ENCODE assay signal across 9 cellular contexts in genomic region chr17:41417576-41418015, GRCh38.
A peak's percentile ranks its signal among the peaks of the same experiment; 100 is the strongest.
DNase-seq lines count a peak whose midpoint lies in the region; ATAC-seq, FAIRE-seq and TF ChIP-seq lines count a peak whose summit lies in the region.
"Had no signal": no experiment of that assay in that cellular context is flagged by ENCODE, and none has a peak within 500 bp of the region (broad histone marks: within the 10 kb centered on the region; RNA-seq: fewer than 3 reads in every experiment).

No MANE protein-coding gene starts in this region.

- FAIRE-seq in GM18507 (lab: Jason Lieb, UNC) = peak; percentile 45

- H3K4me3 ChIP-seq in RWPE2 (ENCODE audit: severe bottlenecking) = no peak overlapping the region
- H3K4me3 ChIP-seq: SK-N-MC had no signal

- H3K27ac ChIP-seq in RWPE2 (ENCODE audit: poor library complexity, severe bottlenecking) = peak overlapping the region; percentile 82
- H3K27ac ChIP-seq: SK-N-MC had no signal

- no peaks in the 10 kb centered on the region for H3K36me3 ChIP-seq in RWPE2 (ENCODE audit: low read depth)

- ATAC-seq in RWPE2 (ENCODE audit: low read depth) = peak; percentile 47
- ATAC-seq in HG02759 (IDR thresholded peaks at IDR 0.05; ENCODE audit: unreplicated experiment) = no peak
- no peak for ATAC-seq in GM21381 (IDR thresholded peaks at IDR 0.05; ENCODE audit: unreplicated experiment)

- H3K9me3 ChIP-seq in RWPE2 (ENCODE audit: severe bottlenecking) = no peaks in the 10 kb centered on the region

- H3K27me3 ChIP-seq in RWPE2 (ENCODE audit: insufficient read depth, poor library complexity, severe bottlenecking) = no peaks in the 10 kb centered on the region

- TF ChIP-seq CTCF in RWPE2 (IDR thresholded peaks at IDR 0.05; ENCODE audit: poor library complexity, severe bottlenecking) = peak; percentile 70

- H3K4me1 ChIP-seq in RWPE2 (ENCODE audit: insufficient read depth, poor library complexity, severe bottlenecking) = peaks cover 41% of the 10 kb centered on the region

- DNase-seq in AML-193 (lab: John Stamatoyannopoulos, UW) (peak; percentile 11 to 12), GM18507 (ENCODE audit: extremely low spot score, insufficient read length, low read depth) (peak; percentile 15), RWPE2 (ENCODE audit: low spot score) (no peak), iPS DF 4.7 (ENCODE audit: extremely low read depth, low spot score) (peak; percentile 22), GM03348 (ENCODE audit: low spot score) (no peak), NCI-H446 treated with DMSO at 0.1 percent for 48 hours (lab: John Stamatoyannopoulos, UW) (no peak)

Comparison
In these comparisons a context has a peak if more than half of its experiments do, and no peak if none do; other contexts are left out.
1. DNase-seq: peak in AML-193 (2 of 2), GM18507 (single experiment) and iPS DF 4.7 (single experiment); none in RWPE2 (single experiment), GM03348 (single experiment) and NCI-H446 treated with DMSO at 0.1 percent for 48 hours (single experiment).